Comparison of ENCODE assay signal across 12 cellular contexts in the genomic region with DNA sequence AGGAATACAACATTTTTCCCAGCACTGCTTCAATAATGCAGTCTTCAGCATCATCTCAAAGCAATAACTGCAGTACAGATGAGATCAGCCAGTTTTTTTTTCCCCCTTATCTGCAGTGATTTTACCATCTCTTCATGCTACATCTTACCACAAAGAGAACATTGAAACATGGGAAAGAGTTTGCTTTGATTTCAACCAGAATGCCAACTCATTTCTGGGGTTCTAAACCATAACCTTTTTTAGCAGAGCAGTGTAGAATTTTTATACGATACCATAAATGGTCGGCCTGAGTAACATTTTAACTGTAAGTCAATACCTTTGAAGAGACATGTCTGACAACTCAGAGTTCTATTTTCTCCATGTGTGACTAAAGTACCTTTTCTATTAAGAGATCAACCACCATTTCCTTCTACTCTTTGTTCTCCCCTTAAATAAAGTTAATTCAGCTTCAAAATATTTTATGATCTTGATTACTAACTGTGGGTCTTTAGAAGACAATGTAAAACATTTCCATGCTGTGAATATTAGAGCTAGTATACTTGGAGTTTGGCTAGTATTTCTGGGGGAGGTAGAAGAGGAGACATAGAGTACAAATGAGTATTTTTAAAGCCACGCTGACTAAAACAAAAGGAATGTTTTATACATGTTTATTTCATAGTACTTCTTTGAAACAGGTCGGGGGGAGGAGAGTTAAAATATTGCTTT.
DNase-seq lines count a peak whose midpoint lies in the region; ATAC-seq lines count a peak whose summit lies in the region.
"Had no signal": no experiment of that assay in that cellular context is flagged by ENCODE, and none has a peak within 500 bp of the region (broad histone marks: within the 10 kb centered on the region; RNA-seq: fewer than 3 reads in every experiment).

No MANE protein-coding gene starts in this region.

- ATAC-seq in GM18499 (IDR thresholded peaks at IDR 0.05; ENCODE audit: insufficient read depth, unreplicated experiment) (peak; percentile 42), GM21529 (IDR thresholded peaks at IDR 0.05; ENCODE audit: unreplicated experiment) (peak; percentile 73)
- ATAC-seq: esophagus mucosa had no signal

- peak; percentile 25 for DNase-seq in M059J (ENCODE audit: low read depth)
- DNase-seq in kidney tubule cell (ENCODE audit: low spot score): peak; percentile 50
- no peak for DNase-seq in DMS79 treated with DMSO at 0.1 percent for 48 hours (lab: John Stamatoyannopoulos, UW)
- DNase-seq in GDM1 (lab: John Stamatoyannopoulos, UW): no peak
- no peak for DNase-seq in NCI-H2107 treated with DMSO at 0.1 percent for 48 hours (lab: John Stamatoyannopoulos, UW; ENCODE audit: unreplicated experiment)
- no peak for DNase-seq in NCI-H128 (lab: John Stamatoyannopoulos, UW; ENCODE audit: unreplicated experiment)
- DNase-seq: activated B cell treated with CpG ODN at 0.5 μM for 24 hours, NCI-H1048, pancreas had no signal

Comparison
In these comparisons a context has a peak if more than half of its experiments do, and no peak if none do; other contexts are left out.
1. DNase-seq: peak in M059J (single experiment) and kidney tubule cell (single experiment); none in DMS79 treated with DMSO at 0.1 percent for 48 hours (single experiment), GDM1 (single experiment), NCI-H2107 treated with DMSO at 0.1 percent for 48 hours (single experiment) and NCI-H128 (single experiment).